In the genomic region with DNA sequence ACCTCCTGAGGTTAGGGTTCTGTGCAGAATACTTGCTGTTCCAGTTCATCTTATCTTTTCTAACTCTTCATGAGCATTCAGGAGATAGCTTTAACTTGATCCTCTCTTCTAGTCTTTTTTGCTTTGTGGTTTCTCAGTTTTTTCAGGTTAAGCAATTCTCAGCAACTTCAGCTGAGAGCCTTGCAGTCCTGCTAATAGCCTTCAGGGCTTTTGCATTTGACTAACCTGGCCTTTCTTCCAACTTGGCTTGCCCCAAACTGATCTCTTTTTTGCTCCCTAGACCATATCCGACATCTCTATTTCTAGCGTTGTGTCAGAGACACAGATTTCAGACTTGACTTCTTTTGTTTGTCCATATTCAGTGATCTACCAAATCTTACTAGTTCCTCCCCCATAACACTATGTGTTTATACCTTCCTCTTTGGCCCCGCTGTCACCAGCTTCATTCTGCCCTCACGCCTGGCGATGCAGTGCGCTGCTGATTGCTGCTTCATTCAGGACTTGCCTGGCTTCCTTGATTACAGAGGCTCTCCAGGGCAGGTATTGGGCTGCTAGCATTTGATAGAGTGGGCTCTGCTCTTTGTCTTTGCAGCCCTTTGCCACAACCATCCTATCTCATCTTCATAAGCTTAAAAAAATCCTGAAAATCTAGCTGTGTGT, we compare ENCODE assay signal across 2 cellular contexts.
TF ChIP-seq lines count a peak whose summit lies in the region.

No MANE protein-coding gene starts in this region.

TF ChIP-seq in K562, 482 proteins besides CTCF, POLR2A, EP300 and RAD21 (continued from another document and continues in another):
- TF ChIP-seq, protein P1, sequence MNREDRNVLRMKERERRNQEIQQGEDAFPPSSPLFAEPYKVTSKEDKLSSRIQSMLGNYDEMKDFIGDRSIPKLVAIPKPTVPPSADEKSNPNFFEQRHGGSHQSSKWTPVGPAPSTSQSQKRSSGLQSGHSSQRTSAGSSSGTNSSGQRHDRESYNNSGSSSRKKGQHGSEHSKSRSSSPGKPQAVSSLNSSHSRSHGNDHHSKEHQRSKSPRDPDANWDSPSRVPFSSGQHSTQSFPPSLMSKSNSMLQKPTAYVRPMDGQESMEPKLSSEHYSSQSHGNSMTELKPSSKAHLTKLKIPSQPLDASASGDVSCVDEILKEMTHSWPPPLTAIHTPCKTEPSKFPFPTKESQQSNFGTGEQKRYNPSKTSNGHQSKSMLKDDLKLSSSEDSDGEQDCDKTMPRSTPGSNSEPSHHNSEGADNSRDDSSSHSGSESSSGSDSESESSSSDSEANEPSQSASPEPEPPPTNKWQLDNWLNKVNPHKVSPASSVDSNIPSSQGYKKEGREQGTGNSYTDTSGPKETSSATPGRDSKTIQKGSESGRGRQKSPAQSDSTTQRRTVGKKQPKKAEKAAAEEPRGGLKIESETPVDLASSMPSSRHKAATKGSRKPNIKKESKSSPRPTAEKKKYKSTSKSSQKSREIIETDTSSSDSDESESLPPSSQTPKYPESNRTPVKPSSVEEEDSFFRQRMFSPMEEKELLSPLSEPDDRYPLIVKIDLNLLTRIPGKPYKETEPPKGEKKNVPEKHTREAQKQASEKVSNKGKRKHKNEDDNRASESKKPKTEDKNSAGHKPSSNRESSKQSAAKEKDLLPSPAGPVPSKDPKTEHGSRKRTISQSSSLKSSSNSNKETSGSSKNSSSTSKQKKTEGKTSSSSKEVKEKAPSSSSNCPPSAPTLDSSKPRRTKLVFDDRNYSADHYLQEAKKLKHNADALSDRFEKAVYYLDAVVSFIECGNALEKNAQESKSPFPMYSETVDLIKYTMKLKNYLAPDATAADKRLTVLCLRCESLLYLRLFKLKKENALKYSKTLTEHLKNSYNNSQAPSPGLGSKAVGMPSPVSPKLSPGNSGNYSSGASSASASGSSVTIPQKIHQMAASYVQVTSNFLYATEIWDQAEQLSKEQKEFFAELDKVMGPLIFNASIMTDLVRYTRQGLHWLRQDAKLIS (CRISPR knock-in tag; IDR thresholded peaks at IDR 0.05), result no peak
- TF ChIP-seq CBFA2T3 (IDR thresholded peaks at IDR 0.05) (peak; percentile 74), NCOA2 (IDR thresholded peaks at IDR 0.05; ENCODE audit: partially characterized antibody in 2 of 2) (no peak), TAL1 (IDR thresholded peaks at IDR 0.05) (peak; percentile 30; the same call in 1 of the 2 replicates), HDAC1 (IDR thresholded peaks at IDR 0.05) (no peak), MTF1 (CRISPR knock-in tag; IDR thresholded peaks at IDR 0.05; ENCODE audit: borderline replicate concordance) (no peak), NFXL1 (CRISPR knock-in tag; IDR thresholded peaks at IDR 0.05) (no peak), ZNF444 (CRISPR knock-in tag; IDR thresholded peaks at IDR 0.05) (no peak), ARID1B (IDR thresholded peaks at IDR 0.05) (peak; percentile 36; the same call in 1 of the 2 replicates), ASH1L (IDR thresholded peaks at IDR 0.05; ENCODE audit: borderline replicate concordance, low read depth, partially characterized antibody) (no peak), NCOA6 (IDR thresholded peaks at IDR 0.05) (no peak), LARP7 (IDR thresholded peaks at IDR 0.05) (no peak), ELF4 (CRISPR knock-in tag; IDR thresholded peaks at IDR 0.05) (no peak)
- TF ChIP-seq, protein P2, sequence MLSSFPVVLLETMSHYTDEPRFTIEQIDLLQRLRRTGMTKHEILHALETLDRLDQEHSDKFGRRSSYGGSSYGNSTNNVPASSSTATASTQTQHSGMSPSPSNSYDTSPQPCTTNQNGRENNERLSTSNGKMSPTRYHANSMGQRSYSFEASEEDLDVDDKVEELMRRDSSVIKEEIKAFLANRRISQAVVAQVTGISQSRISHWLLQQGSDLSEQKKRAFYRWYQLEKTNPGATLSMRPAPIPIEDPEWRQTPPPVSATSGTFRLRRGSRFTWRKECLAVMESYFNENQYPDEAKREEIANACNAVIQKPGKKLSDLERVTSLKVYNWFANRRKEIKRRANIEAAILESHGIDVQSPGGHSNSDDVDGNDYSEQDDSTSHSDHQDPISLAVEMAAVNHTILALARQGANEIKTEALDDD (IDR thresholded peaks at IDR 0.05), result peak; percentile 78
- TF ChIP-seq, protein P3, sequence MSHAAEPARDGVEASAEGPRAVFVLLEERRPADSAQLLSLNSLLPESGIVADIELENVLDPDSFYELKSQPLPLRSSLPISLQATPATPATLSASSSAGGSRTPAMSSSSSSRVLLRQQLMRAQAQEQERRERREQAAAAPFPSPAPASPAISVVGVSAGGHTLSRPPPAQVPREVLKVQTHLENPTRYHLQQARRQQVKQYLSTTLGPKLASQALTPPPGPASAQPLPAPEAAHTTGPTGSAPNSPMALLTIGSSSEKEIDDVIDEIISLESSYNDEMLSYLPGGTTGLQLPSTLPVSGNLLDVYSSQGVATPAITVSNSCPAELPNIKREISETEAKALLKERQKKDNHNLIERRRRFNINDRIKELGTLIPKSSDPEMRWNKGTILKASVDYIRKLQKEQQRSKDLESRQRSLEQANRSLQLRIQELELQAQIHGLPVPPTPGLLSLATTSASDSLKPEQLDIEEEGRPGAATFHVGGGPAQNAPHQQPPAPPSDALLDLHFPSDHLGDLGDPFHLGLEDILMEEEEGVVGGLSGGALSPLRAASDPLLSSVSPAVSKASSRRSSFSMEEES (CRISPR knock-in tag; IDR thresholded peaks at IDR 0.05), result no peak
- TF ChIP-seq, protein P4, sequence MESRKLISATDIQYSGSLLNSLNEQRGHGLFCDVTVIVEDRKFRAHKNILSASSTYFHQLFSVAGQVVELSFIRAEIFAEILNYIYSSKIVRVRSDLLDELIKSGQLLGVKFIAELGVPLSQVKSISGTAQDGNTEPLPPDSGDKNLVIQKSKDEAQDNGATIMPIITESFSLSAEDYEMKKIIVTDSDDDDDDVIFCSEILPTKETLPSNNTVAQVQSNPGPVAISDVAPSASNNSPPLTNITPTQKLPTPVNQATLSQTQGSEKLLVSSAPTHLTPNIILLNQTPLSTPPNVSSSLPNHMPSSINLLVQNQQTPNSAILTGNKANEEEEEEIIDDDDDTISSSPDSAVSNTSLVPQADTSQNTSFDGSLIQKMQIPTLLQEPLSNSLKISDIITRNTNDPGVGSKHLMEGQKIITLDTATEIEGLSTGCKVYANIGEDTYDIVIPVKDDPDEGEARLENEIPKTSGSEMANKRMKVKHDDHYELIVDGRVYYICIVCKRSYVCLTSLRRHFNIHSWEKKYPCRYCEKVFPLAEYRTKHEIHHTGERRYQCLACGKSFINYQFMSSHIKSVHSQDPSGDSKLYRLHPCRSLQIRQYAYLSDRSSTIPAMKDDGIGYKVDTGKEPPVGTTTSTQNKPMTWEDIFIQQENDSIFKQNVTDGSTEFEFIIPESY (CRISPR knock-in tag; IDR thresholded peaks at IDR 0.05), result peak; percentile 84
- TF ChIP-seq, protein P5, sequence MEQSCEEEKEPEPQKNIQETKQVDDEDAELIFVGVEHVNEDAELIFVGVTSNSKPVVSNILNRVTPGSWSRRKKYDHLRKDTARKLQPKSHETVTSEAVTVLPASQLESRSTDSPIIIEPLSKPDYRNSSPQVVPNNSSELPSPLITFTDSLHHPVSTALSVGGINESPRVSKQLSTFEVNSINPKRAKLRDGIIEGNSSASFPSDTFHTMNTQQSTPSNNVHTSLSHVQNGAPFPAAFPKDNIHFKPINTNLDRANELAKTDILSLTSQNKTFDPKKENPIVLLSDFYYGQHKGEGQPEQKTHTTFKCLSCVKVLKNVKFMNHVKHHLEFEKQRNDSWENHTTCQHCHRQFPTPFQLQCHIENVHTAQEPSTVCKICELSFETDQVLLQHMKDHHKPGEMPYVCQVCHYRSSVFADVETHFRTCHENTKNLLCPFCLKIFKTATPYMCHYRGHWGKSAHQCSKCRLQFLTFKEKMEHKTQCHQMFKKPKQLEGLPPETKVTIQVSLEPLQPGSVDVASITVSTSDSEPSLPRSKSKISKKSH (CRISPR knock-in tag; IDR thresholded peaks at IDR 0.05), result no peak

TF ChIP-seq in neural cell, 6 proteins besides CTCF, POLR2A, EP300 and RAD21 (continued from another document):
- TF ChIP-seq, protein P6, sequence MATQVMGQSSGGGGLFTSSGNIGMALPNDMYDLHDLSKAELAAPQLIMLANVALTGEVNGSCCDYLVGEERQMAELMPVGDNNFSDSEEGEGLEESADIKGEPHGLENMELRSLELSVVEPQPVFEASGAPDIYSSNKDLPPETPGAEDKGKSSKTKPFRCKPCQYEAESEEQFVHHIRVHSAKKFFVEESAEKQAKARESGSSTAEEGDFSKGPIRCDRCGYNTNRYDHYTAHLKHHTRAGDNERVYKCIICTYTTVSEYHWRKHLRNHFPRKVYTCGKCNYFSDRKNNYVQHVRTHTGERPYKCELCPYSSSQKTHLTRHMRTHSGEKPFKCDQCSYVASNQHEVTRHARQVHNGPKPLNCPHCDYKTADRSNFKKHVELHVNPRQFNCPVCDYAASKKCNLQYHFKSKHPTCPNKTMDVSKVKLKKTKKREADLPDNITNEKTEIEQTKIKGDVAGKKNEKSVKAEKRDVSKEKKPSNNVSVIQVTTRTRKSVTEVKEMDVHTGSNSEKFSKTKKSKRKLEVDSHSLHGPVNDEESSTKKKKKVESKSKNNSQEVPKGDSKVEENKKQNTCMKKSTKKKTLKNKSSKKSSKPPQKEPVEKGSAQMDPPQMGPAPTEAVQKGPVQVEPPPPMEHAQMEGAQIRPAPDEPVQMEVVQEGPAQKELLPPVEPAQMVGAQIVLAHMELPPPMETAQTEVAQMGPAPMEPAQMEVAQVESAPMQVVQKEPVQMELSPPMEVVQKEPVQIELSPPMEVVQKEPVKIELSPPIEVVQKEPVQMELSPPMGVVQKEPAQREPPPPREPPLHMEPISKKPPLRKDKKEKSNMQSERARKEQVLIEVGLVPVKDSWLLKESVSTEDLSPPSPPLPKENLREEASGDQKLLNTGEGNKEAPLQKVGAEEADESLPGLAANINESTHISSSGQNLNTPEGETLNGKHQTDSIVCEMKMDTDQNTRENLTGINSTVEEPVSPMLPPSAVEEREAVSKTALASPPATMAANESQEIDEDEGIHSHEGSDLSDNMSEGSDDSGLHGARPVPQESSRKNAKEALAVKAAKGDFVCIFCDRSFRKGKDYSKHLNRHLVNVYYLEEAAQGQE (IDR thresholded peaks at IDR 0.05; ENCODE audit: borderline replicate concordance), result no peak
- TF ChIP-seq EZH2 (IDR thresholded peaks at IDR 0.05; ENCODE audit: borderline replicate concordance, insufficient read depth, low read length, poor library complexity, severe bottlenecking) (no peak), MXI1 (conservative IDR thresholded peaks at IDR 0.05; ENCODE audit: poor library complexity, severe bottlenecking) (no peak)
